In genomic region chr17:66580178-66580577, GRCh38 we compare ENCODE assay signal across 8 cellular contexts.
DNase-seq lines count a peak whose midpoint lies in the region; FAIRE-seq and TF ChIP-seq lines count a peak whose summit lies in the region.

No MANE protein-coding gene starts in this region.

- no peak overlapping the region for H3K4me3 ChIP-seq in brain microvascular endothelial cell (ENCODE audit: low read depth, low read length)
- no peak overlapping the region for H3K4me3 ChIP-seq in retinal pigment epithelial cell (ENCODE audit: low read length)

- H3K36me3 ChIP-seq in brain microvascular endothelial cell (replicated peaks), result no peaks in the 10 kb centered on the region

- TF ChIP-seq CTCF in brain microvascular endothelial cell (IDR thresholded peaks at IDR 0.05; ENCODE audit: low read depth, low read length, missing control alignments) (no peak), retinal pigment epithelial cell (conservative IDR thresholded peaks at IDR 0.05; ENCODE audit: low read depth, low read length) (no peak), GM20000 (IDR thresholded peaks at IDR 0.05; ENCODE audit: extremely low read depth, missing control alignments) (no peak)

- H3K27me3 ChIP-seq in brain microvascular endothelial cell (replicated peaks), result no peaks in the 10 kb centered on the region

- DNase-seq in brain microvascular endothelial cell (peak; percentile 47), iPS-NIHi11 (ENCODE audit: low spot score) (peak; percentile 55), retinal pigment epithelial cell (ENCODE audit: low read depth) (peak; percentile 90), SHP77 (lab: John Stamatoyannopoulos, UW) (no peak), NCI-H1436 (lab: John Stamatoyannopoulos, UW) (no peak), KG1 (lab: John Stamatoyannopoulos, UW) (no peak), GM20000 (ENCODE audit: low spot score) (no peak)

- in situ Hi-C loops in brain microvascular endothelial cell (cut with HindIII; ENCODE audit: low pct_ligation_motif_present, low sequenced_read_pairs), result no loop called here

- peak overlapping the region; percentile 5 for H3K27ac ChIP-seq in brain microvascular endothelial cell

- FAIRE-seq in G401.6 (lab: Jason Lieb, UNC), result peak; percentile 94

Comparison
In these comparisons a context has a peak if more than half of its experiments do, and no peak if none do; other contexts are left out.
1. DNase-seq: peak in brain microvascular endothelial cell (single experiment), iPS-NIHi11 (single experiment) and retinal pigment epithelial cell (single experiment); none in SHP77 (0 of 2), NCI-H1436 (single experiment), KG1 (single experiment) and GM20000 (single experiment).